Comparison of ENCODE assay signal across 20 cellular contexts in genomic region chr1:107358611-107359342, GRCh38.
A peak's percentile ranks its signal among the peaks of the same experiment; 100 is the strongest.
DNase-seq lines count a peak whose midpoint lies in the region; ATAC-seq and TF ChIP-seq lines count a peak whose summit lies in the region.
"Had no signal": no experiment of that assay in that cellular context is flagged by ENCODE, and none has a peak within 500 bp of the region (broad histone marks: within the 10 kb centered on the region; RNA-seq: fewer than 3 reads in every experiment).

No MANE protein-coding gene starts in this region.

- peak overlapping the region; percentile 90 for H3K27ac ChIP-seq in SU-DHL-6 (ENCODE audit: low read depth, low read length)
- H3K27ac ChIP-seq in osteoblast (ENCODE audit: low read depth, low read length) = no peak overlapping the region
- H3K27ac ChIP-seq: esophagus squamous epithelium, left ventricle myocardium inferior, upper lobe of left lung had no signal

- TF ChIP-seq CTCF in SU-DHL-6 (IDR thresholded peaks at IDR 0.05; ENCODE audit: insufficient read depth, low read length, poor library complexity, severe bottlenecking) (no peak), nephron (IDR thresholded peaks at IDR 0.05; ENCODE audit: unreplicated experiment in 3 of 3) (no peak), osteoblast (IDR thresholded peaks at IDR 0.05; ENCODE audit: extremely low read depth, low read depth, low read length) (no peak)

- H3K9ac ChIP-seq in SU-DHL-6 (ENCODE audit: low read length) = peak overlapping the region; percentile 42

- peak; percentile 28 for ATAC-seq in GM18868 (IDR thresholded peaks at IDR 0.05; ENCODE audit: unreplicated experiment)
- ATAC-seq: natural killer cell treated with Interleukin-12 subunit alpha and Interleukin-12 subunit beta and Interleukin-15 and Interleukin-18, amount 100 ng/mL, for 72 hours had no signal

- H3K27me3 ChIP-seq in MG63 (no peaks in the 10 kb centered on the region), SU-DHL-6 (ENCODE audit: low read length) (no peaks in the 10 kb centered on the region), osteoblast (ENCODE audit: insufficient read depth, low read length) (no peaks in the 10 kb centered on the region)
- H3K27me3 ChIP-seq: esophagus squamous epithelium, upper lobe of left lung had no signal

- peaks cover 38% of the 10 kb centered on the region for H3K4me1 Mint-ChIP-seq in nephron

- H3K4me3 ChIP-seq in MG63 (no peak overlapping the region), SU-DHL-6 (ENCODE audit: insufficient read depth, low read length, poor library complexity, severe bottlenecking) (peak overlapping the region; percentile 35), osteoblast (ENCODE audit: insufficient read depth, low read length) (no peak overlapping the region)
- H3K4me3 ChIP-seq: esophagus squamous epithelium, left ventricle myocardium inferior, upper lobe of left lung had no signal

- DNase-seq in MG63 (peak; percentile 23), osteoblast (ENCODE audit: insufficient read length, low spot score, missing footprints) (no peak), cerebellum (ENCODE audit: low spot score) (no peak), amygdala (lab: John Stamatoyannopoulos, UW) (no peak), HT-29 (ENCODE audit: low spot score) (no peak)
- DNase-seq: activated CD4-positive, alpha-beta T cell treated with anti-CD3 and anti-CD28 coated beads, Interleukin-2, amount 50 U/mL, for 4 hours; C1 segment of cervical spinal cord; dermis blood vessel endothelial cell; esophagus squamous epithelium; left ventricle myocardium inferior; NCI-H1092; NK-92 treated with Interleukin-12 subunit alpha and Interleukin-12 subunit beta, amount 100 ng/mL, for 24 hours; SHP77; stimulated activated CD4-positive, alpha-beta T cell treated with anti-CD3 and anti-CD28 coated beads, Interleukin-4, amount 100 ng/mL, for 4 hours; T-helper 9 cell; upper lobe of left lung had no signal

- H3K9me3 ChIP-seq in MG63 (no peaks in the 10 kb centered on the region), SU-DHL-6 (ENCODE audit: insufficient read depth, low read length) (no peaks in the 10 kb centered on the region), osteoblast (ENCODE audit: low read depth, low read length) (no peaks in the 10 kb centered on the region)
- H3K9me3 ChIP-seq: esophagus squamous epithelium, upper lobe of left lung had no signal

- H3F3A ChIP-seq in SU-DHL-6 (ENCODE audit: insufficient read depth) = peaks cover 24% of the 10 kb centered on the region

- H3K4me1 ChIP-seq in osteoblast (ENCODE audit: insufficient read depth, low read length) = no peaks in the 10 kb centered on the region
- H3K4me1 ChIP-seq: esophagus squamous epithelium, left ventricle myocardium inferior, upper lobe of left lung had no signal

- H3K9me3 Mint-ChIP-seq in nephron = peaks cover 4% of the 10 kb centered on the region
- H3K9me3 Mint-ChIP-seq: natural killer cell treated with Interleukin-12 subunit alpha and Interleukin-12 subunit beta and Interleukin-15 and Interleukin-18, amount 100 ng/mL, for 72 hours had no signal

- H3K27me3 Mint-ChIP-seq in nephron (ENCODE audit: low read depth) = no peaks in the 10 kb centered on the region

- peak overlapping the region in 2 of 3 experiments; percentile 49 to 56 for H3K27ac Mint-ChIP-seq in nephron
- H3K27ac Mint-ChIP-seq: natural killer cell treated with Interleukin-12 subunit alpha and Interleukin-12 subunit beta and Interleukin-15 and Interleukin-18, amount 100 ng/mL, for 72 hours had no signal

- H3K36me3 Mint-ChIP-seq in nephron (ENCODE audit: low read depth) = peaks cover 1% of the 10 kb centered on the region
- H3K36me3 Mint-ChIP-seq: natural killer cell treated with Interleukin-12 subunit alpha and Interleukin-12 subunit beta and Interleukin-15 and Interleukin-18, amount 100 ng/mL, for 72 hours had no signal

- no peak overlapping the region for H3K4me3 Mint-ChIP-seq in nephron
- H3K4me3 Mint-ChIP-seq: natural killer cell treated with Interleukin-12 subunit alpha and Interleukin-12 subunit beta and Interleukin-15 and Interleukin-18, amount 100 ng/mL, for 72 hours had no signal

- H3K36me3 ChIP-seq in MG63 = no peaks in the 10 kb centered on the region
- H3K36me3 ChIP-seq in SU-DHL-6 (ENCODE audit: low read length) = no peaks in the 10 kb centered on the region
- no peaks in the 10 kb centered on the region for H3K36me3 ChIP-seq in osteoblast (ENCODE audit: insufficient read depth, low read length)
- H3K36me3 ChIP-seq: esophagus squamous epithelium, left ventricle myocardium inferior, upper lobe of left lung had no signal

- H4K20me1 ChIP-seq in SU-DHL-6 (ENCODE audit: low read depth, low read length) = no peaks in the 10 kb centered on the region
- no peaks in the 10 kb centered on the region for H4K20me1 ChIP-seq in osteoblast (ENCODE audit: insufficient read depth, low read length)

- H3K9me2 ChIP-seq in SU-DHL-6 (replicated peaks; ENCODE audit: insufficient read depth, low read length) = no peaks in the 10 kb centered on the region

- H3K4me2 ChIP-seq in SU-DHL-6 (ENCODE audit: low read depth, low read length, poor library complexity, severe bottlenecking) = peak overlapping the region; percentile 74
- no peak overlapping the region for H3K4me2 ChIP-seq in osteoblast (ENCODE audit: insufficient read depth, low read length)

- H3K79me2 ChIP-seq in SU-DHL-6 (ENCODE audit: insufficient read depth, low read length) = no peaks in the 10 kb centered on the region
- H3K79me2 ChIP-seq in osteoblast (ENCODE audit: insufficient read depth, low read length) = no peaks in the 10 kb centered on the region

- H2AFZ ChIP-seq in SU-DHL-6 (ENCODE audit: low read depth, low read length, severe bottlenecking) (peak overlapping the region; percentile 55), osteoblast (ENCODE audit: low read length) (no peak overlapping the region)
